ENCODE assay signal across 26 cellular contexts in the genomic region with DNA sequence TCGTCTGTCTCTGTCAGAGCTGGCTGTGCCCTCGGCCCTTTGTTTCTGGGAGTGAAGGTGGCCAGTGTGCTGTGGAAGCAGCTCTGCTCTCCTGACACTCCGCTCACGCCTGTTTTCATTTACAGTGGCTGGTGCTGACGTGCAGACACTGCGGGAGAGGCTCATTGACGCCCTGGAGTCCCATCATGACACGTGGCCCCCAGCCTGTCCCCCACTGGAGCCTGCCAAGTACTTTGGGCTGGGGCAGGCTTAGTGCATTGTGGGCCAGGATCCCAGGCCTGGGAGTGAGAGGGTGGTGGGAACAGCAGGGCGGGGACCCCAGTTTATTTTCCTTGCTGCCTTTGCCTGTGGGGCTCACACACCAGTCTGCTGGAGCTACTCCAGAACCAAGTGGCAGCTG. TPM values are rescaled to one million over a fixed set of nuclear protein-coding genes. Genes with fewer than 3 reads are reported as not detected.
DNase-seq lines count a peak whose midpoint lies in the region; ATAC-seq, FAIRE-seq and TF ChIP-seq lines count a peak whose summit lies in the region.
"Had no signal": no experiment of that assay in that cellular context is flagged by ENCODE, and none has a peak within 500 bp of the region (broad histone marks: within the 10 kb centered on the region; RNA-seq: fewer than 3 reads in every experiment).

No MANE protein-coding gene starts in this region.

- CTCF ChIA-PET in WTC11 (lab: Charles Lee) = interaction anchor here (1.1 kb wide), 1 partner anchor 59 kb away, joined by 3 read pairs; no protein-coding TSS in a partner anchor

- intact Hi-C loops in Right ventricle myocardium superior (cut with DNase I) = loop anchor here (10.0 kb wide), 1 partner anchor 311 kb away; no protein-coding TSS in a partner anchor
- intact Hi-C loops in left ventricle myocardium superior (cut with micrococcal nuclease) = no loop called here
- intact Hi-C loops in upper lobe of right lung (cut with DNase I) = no loop called here

- no peaks in the 10 kb centered on the region for H3K27me3 Mint-ChIP-seq in WTC11 (ENCODE audit: low read depth)
- H3K27me3 Mint-ChIP-seq: B cell had no signal

- H3K4me3 ChIP-seq in upper lobe of right lung = no peak overlapping the region

- no peaks in the 10 kb centered on the region for H3K27me3 ChIP-seq in upper lobe of right lung

- POLR2A ChIA-PET in WTC11 (lab: Charles Lee) = no interaction called here

- ATAC-seq in WTC11 (no peak), Right ventricle myocardium superior (ENCODE audit: poor library complexity) (peak; percentile 84), left ventricle myocardium superior (peak; percentile 78), upper lobe of right lung (no peak), GM21423 (IDR thresholded peaks at IDR 0.05; ENCODE audit: unreplicated experiment) (no peak)
- ATAC-seq: CD8-positive, alpha-beta T cell; HepG2 had no signal

- 0 out of 2 replicates have a peak, but pooled peaks cover 2% of the 10 kb centered on the region for H3K4me1 Mint-ChIP-seq in WTC11
- H3K4me1 Mint-ChIP-seq: B cell had no signal

- H3K4me3 Mint-ChIP-seq in WTC11 = no peak overlapping the region
- H3K4me3 Mint-ChIP-seq: B cell; CD8-positive, alpha-beta T cell had no signal

- peak overlapping the region; percentile 15; the same call in 1 of the 2 replicates for H3K27ac Mint-ChIP-seq in WTC11
- H3K27ac Mint-ChIP-seq: B cell had no signal

- TF ChIP-seq CTCF in WTC11 (IDR thresholded peaks at IDR 0.05) (no peak), upper lobe of right lung (IDR thresholded peaks at IDR 0.05) (no peak), D721Med (IDR thresholded peaks at IDR 0.05; ENCODE audit: insufficient read depth, missing control alignments) (no peak)

- peaks cover 15% of the 10 kb centered on the region for H3K36me3 ChIP-seq in upper lobe of right lung

- H3K9me3 Mint-ChIP-seq in WTC11 = no peaks in the 10 kb centered on the region
- H3K9me3 Mint-ChIP-seq: CD8-positive, alpha-beta T cell had no signal

- no peak for DNase-seq in WTC11 (ENCODE audit: low spot score)
- peak; percentile 79 for DNase-seq in Right ventricle myocardium superior
- DNase-seq in left ventricle myocardium superior = peak; percentile 84
- DNase-seq in upper lobe of right lung = peak; percentile 45
- no peak for DNase-seq in D721Med (ENCODE audit: insufficient read length, low spot score)
- DNase-seq in RPMI8226 = no peak
- DNase-seq: CD8-positive, alpha-beta T cell; DND-41; Kasumi-1; MV-4-11; NCI-H1105 treated with DMSO at 0.1 percent for 48 hours; NCI-H146; NCI-H2029; NCI-H446; NCI-H524 treated with DMSO at 0.1 percent for 48 hours; NCI-H774; SHP77 treated with DMSO at 0.1 percent for 48 hours had no signal

- no peak overlapping the region for H3K27ac ChIP-seq in upper lobe of right lung
- H3K27ac ChIP-seq: C4-2B had no signal

- H3K4me1 ChIP-seq in upper lobe of right lung = peaks cover 9% of the 10 kb centered on the region

- H3K36me3 Mint-ChIP-seq in WTC11 = no peaks in the 10 kb centered on the region

- H3K9me3 ChIP-seq in upper lobe of right lung = no peaks in the 10 kb centered on the region

- no peak for FAIRE-seq in D721Med (lab: Jason Lieb, UNC)
- FAIRE-seq: GM12892, GM19239, H54, HepG2, RCC 7860 had no signal

TF ChIP-seq in WTC11, 78 proteins besides CTCF, POLR2A, EP300 and RAD21:
- TF ChIP-seq, protein P1, sequence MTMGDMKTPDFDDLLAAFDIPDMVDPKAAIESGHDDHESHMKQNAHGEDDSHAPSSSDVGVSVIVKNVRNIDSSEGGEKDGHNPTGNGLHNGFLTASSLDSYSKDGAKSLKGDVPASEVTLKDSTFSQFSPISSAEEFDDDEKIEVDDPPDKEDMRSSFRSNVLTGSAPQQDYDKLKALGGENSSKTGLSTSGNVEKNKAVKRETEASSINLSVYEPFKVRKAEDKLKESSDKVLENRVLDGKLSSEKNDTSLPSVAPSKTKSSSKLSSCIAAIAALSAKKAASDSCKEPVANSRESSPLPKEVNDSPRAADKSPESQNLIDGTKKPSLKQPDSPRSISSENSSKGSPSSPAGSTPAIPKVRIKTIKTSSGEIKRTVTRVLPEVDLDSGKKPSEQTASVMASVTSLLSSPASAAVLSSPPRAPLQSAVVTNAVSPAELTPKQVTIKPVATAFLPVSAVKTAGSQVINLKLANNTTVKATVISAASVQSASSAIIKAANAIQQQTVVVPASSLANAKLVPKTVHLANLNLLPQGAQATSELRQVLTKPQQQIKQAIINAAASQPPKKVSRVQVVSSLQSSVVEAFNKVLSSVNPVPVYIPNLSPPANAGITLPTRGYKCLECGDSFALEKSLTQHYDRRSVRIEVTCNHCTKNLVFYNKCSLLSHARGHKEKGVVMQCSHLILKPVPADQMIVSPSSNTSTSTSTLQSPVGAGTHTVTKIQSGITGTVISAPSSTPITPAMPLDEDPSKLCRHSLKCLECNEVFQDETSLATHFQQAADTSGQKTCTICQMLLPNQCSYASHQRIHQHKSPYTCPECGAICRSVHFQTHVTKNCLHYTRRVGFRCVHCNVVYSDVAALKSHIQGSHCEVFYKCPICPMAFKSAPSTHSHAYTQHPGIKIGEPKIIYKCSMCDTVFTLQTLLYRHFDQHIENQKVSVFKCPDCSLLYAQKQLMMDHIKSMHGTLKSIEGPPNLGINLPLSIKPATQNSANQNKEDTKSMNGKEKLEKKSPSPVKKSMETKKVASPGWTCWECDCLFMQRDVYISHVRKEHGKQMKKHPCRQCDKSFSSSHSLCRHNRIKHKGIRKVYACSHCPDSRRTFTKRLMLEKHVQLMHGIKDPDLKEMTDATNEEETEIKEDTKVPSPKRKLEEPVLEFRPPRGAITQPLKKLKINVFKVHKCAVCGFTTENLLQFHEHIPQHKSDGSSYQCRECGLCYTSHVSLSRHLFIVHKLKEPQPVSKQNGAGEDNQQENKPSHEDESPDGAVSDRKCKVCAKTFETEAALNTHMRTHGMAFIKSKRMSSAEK (CRISPR knock-in tag; IDR thresholded peaks at IDR 0.05; ENCODE audit: borderline replicate concordance) = no peak
- TF ChIP-seq ZNF416 (CRISPR knock-in tag; IDR thresholded peaks at IDR 0.05) (no peak), KAT7 (CRISPR knock-in tag; IDR thresholded peaks at IDR 0.05; ENCODE audit: borderline replicate concordance) (no peak), NFATC4 (CRISPR knock-in tag; IDR thresholded peaks at IDR 0.05) (no peak), ZNF121 (CRISPR knock-in tag; IDR thresholded peaks at IDR 0.05) (no peak), ZNF671 (CRISPR knock-in tag; IDR thresholded peaks at IDR 0.05) (no peak), TCF7 (CRISPR knock-in tag; IDR thresholded peaks at IDR 0.05; ENCODE audit: low read depth) (no peak)
- TF ChIP-seq, protein P2, sequence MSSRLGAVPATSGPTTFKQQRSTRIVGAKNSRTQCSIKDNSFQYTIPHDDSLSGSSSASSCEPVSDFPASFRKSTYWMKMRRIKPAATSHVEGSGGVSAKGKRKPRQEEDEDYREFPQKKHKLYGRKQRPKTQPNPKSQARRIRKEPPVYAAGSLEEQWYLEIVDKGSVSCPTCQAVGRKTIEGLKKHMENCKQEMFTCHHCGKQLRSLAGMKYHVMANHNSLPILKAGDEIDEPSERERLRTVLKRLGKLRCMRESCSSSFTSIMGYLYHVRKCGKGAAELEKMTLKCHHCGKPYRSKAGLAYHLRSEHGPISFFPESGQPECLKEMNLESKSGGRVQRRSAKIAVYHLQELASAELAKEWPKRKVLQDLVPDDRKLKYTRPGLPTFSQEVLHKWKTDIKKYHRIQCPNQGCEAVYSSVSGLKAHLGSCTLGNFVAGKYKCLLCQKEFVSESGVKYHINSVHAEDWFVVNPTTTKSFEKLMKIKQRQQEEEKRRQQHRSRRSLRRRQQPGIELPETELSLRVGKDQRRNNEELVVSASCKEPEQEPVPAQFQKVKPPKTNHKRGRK (CRISPR knock-in tag; IDR thresholded peaks at IDR 0.05; ENCODE audit: borderline replicate concordance) = no peak
- TF ChIP-seq, protein P3, sequence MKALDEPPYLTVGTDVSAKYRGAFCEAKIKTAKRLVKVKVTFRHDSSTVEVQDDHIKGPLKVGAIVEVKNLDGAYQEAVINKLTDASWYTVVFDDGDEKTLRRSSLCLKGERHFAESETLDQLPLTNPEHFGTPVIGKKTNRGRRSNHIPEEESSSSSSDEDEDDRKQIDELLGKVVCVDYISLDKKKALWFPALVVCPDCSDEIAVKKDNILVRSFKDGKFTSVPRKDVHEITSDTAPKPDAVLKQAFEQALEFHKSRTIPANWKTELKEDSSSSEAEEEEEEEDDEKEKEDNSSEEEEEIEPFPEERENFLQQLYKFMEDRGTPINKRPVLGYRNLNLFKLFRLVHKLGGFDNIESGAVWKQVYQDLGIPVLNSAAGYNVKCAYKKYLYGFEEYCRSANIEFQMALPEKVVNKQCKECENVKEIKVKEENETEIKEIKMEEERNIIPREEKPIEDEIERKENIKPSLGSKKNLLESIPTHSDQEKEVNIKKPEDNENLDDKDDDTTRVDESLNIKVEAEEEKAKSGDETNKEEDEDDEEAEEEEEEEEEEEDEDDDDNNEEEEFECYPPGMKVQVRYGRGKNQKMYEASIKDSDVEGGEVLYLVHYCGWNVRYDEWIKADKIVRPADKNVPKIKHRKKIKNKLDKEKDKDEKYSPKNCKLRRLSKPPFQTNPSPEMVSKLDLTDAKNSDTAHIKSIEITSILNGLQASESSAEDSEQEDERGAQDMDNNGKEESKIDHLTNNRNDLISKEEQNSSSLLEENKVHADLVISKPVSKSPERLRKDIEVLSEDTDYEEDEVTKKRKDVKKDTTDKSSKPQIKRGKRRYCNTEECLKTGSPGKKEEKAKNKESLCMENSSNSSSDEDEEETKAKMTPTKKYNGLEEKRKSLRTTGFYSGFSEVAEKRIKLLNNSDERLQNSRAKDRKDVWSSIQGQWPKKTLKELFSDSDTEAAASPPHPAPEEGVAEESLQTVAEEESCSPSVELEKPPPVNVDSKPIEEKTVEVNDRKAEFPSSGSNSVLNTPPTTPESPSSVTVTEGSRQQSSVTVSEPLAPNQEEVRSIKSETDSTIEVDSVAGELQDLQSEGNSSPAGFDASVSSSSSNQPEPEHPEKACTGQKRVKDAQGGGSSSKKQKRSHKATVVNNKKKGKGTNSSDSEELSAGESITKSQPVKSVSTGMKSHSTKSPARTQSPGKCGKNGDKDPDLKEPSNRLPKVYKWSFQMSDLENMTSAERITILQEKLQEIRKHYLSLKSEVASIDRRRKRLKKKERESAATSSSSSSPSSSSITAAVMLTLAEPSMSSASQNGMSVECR (CRISPR knock-in tag; IDR thresholded peaks at IDR 0.05; ENCODE audit: borderline replicate concordance) = no peak

RNA-seq across cellular contexts. Expression of a gene that starts 21.1 kb away (rescaled TPM):
- total RNA-seq in WTC11 (2021) (135 to 147 TPM (median 136 TPM) in 3 replicates), Right ventricle myocardium superior (97.8 TPM), left ventricle myocardium superior (111 TPM), upper lobe of right lung (275 TPM)

RNA-seq across cellular contexts. Expression of a gene that starts 54.3 kb away (rescaled TPM):
- 7.7 to 19.2 TPM (median 9.2 TPM) in 3 replicates for total RNA-seq in WTC11 (2021)
- total RNA-seq in Right ventricle myocardium superior = not detected
- not detected for total RNA-seq in left ventricle myocardium superior
- not detected for total RNA-seq in upper lobe of right lung
- total RNA-seq: A673, B cell had no signal

Comparison
In these comparisons a context has a peak if more than half of its experiments do, and no peak if none do; other contexts are left out.
1. ATAC-seq: peak in Right ventricle myocardium superior (single experiment) and left ventricle myocardium superior (single experiment); none in WTC11 (single experiment), upper lobe of right lung (single experiment) and GM21423 (single experiment).
2. DNase-seq: peak in Right ventricle myocardium superior (single experiment), left ventricle myocardium superior (single experiment) and upper lobe of right lung (single experiment); none in WTC11 (single experiment), D721Med (single experiment) and RPMI8226 (single experiment).